ENCODE assay signal across 18 cellular contexts in the genomic region with DNA sequence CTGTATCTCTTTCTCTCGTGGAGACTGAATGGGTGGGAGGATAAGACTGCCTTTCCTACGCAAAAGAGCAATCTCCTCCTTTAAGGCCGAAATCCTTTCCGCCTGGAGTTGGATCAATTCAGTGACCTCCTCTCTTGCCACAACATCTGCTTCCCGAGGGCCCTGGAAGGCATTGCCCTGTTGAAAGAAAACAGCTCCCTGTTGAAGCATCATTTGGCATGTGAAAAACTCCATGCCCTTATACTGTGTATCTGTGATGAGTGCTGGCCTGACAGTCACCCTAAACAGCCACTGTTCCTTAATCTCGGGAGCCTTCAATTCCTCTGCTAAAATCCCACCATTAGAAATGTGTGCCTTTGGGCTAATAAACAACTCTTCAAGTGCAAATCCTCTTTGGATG.
"Had no signal": no experiment of that assay in that cellular context is flagged by ENCODE, and none has a peak within 500 bp of the region (broad histone marks: within the 10 kb centered on the region; RNA-seq: fewer than 3 reads in every experiment).

No MANE protein-coding gene starts in this region.

- H3K27ac Mint-ChIP-seq: activated B cell treated with CpG ODN at 0.5 μM for 24 hours; activated CD4-positive, alpha-beta T cell treated with anti-CD3 and anti-CD28 coated beads, Interleukin-2, amount 10 ng/mL, durations not matched to agents 7 days and 5 days; activated naive CD8-positive, alpha-beta T cell; T-helper 17 cell had no signal

- H3K79me2 ChIP-seq: parathyroid adenoma had no signal

- ATAC-seq: T-helper 17 cell had no signal

- H3K27me3 Mint-ChIP-seq: activated B cell treated with CpG ODN at 0.5 μM for 24 hours; activated CD4-positive, alpha-beta T cell treated with anti-CD3 and anti-CD28 coated beads, Interleukin-2, amount 10 ng/mL, durations not matched to agents 7 days and 5 days; activated naive CD8-positive, alpha-beta T cell; T-helper 17 cell had no signal

- H3K27ac ChIP-seq: brain microvascular endothelial cell, parathyroid adenoma, tibial nerve had no signal

- H3K4me1 ChIP-seq: parathyroid adenoma had no signal

- H3K9me3 Mint-ChIP-seq: activated B cell treated with CpG ODN at 0.5 μM for 24 hours; activated CD4-positive, alpha-beta T cell treated with anti-CD3 and anti-CD28 coated beads, Interleukin-2, amount 10 ng/mL, durations not matched to agents 7 days and 5 days had no signal

- H3K36me3 ChIP-seq: brain microvascular endothelial cell, tibial nerve had no signal

- H3K4me3 Mint-ChIP-seq: activated B cell treated with CpG ODN at 0.5 μM for 24 hours; activated CD4-positive, alpha-beta T cell treated with anti-CD3 and anti-CD28 coated beads, Interleukin-2, amount 10 ng/mL, durations not matched to agents 7 days and 5 days; activated naive CD8-positive, alpha-beta T cell; T-helper 17 cell had no signal

- H3K27me3 ChIP-seq: brain microvascular endothelial cell, tibial nerve had no signal

- H3K36me3 Mint-ChIP-seq: activated naive CD8-positive, alpha-beta T cell had no signal

- H3K4me1 Mint-ChIP-seq: activated B cell treated with CpG ODN at 0.5 μM for 24 hours; activated CD4-positive, alpha-beta T cell treated with anti-CD3 and anti-CD28 coated beads, Interleukin-2, amount 10 ng/mL, durations not matched to agents 7 days and 5 days had no signal

- DNase-seq: activated B cell treated with CpG ODN at 0.5 μM for 24 hours; activated CD4-positive, alpha-beta T cell treated with anti-CD3 and anti-CD28 coated beads, Interleukin-2, amount 10 ng/mL, durations not matched to agents 7 days and 5 days; activated CD8-positive, alpha-beta memory T cell treated with anti-CD3 and anti-CD28 coated beads for 24 hours; activated gamma-delta T cell treated with Interleukin-2 at 50 U/mL for 16 hours; brain microvascular endothelial cell; cortex of kidney; effector CD4-positive, alpha-beta T cell; foreskin melanocyte; mesendoderm; retina; stimulated activated CD4-positive, alpha-beta T cell treated with anti-CD3 and anti-CD28 coated beads, Interleukin-15, amount 100 ng/mL, for 24 hours; stimulated activated CD4-positive, alpha-beta T cell treated with anti-CD3 and anti-CD28 coated beads, Interleukin-4, amount 100 ng/mL, for 1 hour; stimulated activated naive CD4-positive, alpha-beta T cell; substantia nigra; T-helper 17 cell had no signal

- H2AFZ ChIP-seq: parathyroid adenoma had no signal

- H3K9ac ChIP-seq: parathyroid adenoma had no signal

- H3K4me3 ChIP-seq: tibial nerve had no signal

- H3K9me3 ChIP-seq: tibial nerve had no signal
